ENCODE assay signal across 8 cellular contexts in genomic region chr19:3338541-3339181, GRCh38. TPM values are rescaled to one million over a fixed set of nuclear protein-coding genes. Genes with fewer than 3 reads are reported as not detected.
DNase-seq lines count a peak whose midpoint lies in the region; ATAC-seq, FAIRE-seq and TF ChIP-seq lines count a peak whose summit lies in the region.

No MANE protein-coding gene starts in this region.

- H3K9me3 ChIP-seq in esophagus squamous epithelium, result no peaks in the 10 kb centered on the region

- POLR2A ChIA-PET in activated CD8-positive, alpha-beta T cell treated with anti-CD3 and anti-CD28 coated beads for 36 hours (lab: Charles Lee), result interaction anchor here (0.7 to 1.1 kb wide), 2 partner anchors 17 to 141 kb away, joined by 3 read pairs; no protein-coding TSS in a partner anchor

- FAIRE-seq in GM12892 (lab: Jason Lieb, UNC), result no peak

- intact Hi-C loops in activated CD8-positive, alpha-beta T cell treated with anti-CD3 and anti-CD28 coated beads for 36 hours (cut with micrococcal nuclease), result no loop called here
- intact Hi-C loops in esophagus squamous epithelium (cut with DNase I), result no loop called here

- peaks cover 47 to 77% (median 54%) of the 10 kb centered on the region in 3 donors for H3K4me1 ChIP-seq in esophagus squamous epithelium

- no peaks in the 10 kb centered on the region for H3K9me3 Mint-ChIP-seq in activated CD8-positive, alpha-beta T cell treated with anti-CD3 and anti-CD28 coated beads for 36 hours

- peak; percentile 76 for ATAC-seq in activated CD8-positive, alpha-beta T cell treated with anti-CD3 and anti-CD28 coated beads for 36 hours
- ATAC-seq in GM21360 (IDR thresholded peaks at IDR 0.05; ENCODE audit: unreplicated experiment), result no peak
- no peak for ATAC-seq in GM19351 (IDR thresholded peaks at IDR 0.05; ENCODE audit: unreplicated experiment)

- no peaks in the 10 kb centered on the region for H3K36me3 Mint-ChIP-seq in activated CD8-positive, alpha-beta T cell treated with anti-CD3 and anti-CD28 coated beads for 36 hours (ENCODE audit: low read depth)

- no peaks in the 10 kb centered on the region for H3K27me3 ChIP-seq in esophagus squamous epithelium

- no peaks in the 10 kb centered on the region for H3K36me3 ChIP-seq in esophagus squamous epithelium

- no peak for TF ChIP-seq POLR2A in GM12892 (IDR thresholded peaks at IDR 0.05; ENCODE audit: low read depth, low read length)
- peak in 1 of 4 donors; percentile 25 for TF ChIP-seq POLR2A in esophagus squamous epithelium (IDR thresholded peaks at IDR 0.05)

- no peak overlapping the region for H3K4me3 ChIP-seq in esophagus squamous epithelium

- peaks cover 9% of the 10 kb centered on the region for H3K4me1 Mint-ChIP-seq in activated CD8-positive, alpha-beta T cell treated with anti-CD3 and anti-CD28 coated beads for 36 hours (ENCODE audit: low read depth)

- H3K27ac Mint-ChIP-seq in activated CD8-positive, alpha-beta T cell treated with anti-CD3 and anti-CD28 coated beads for 36 hours, result peak overlapping the region; percentile 75

- TF ChIP-seq CTCF in activated CD8-positive, alpha-beta T cell treated with anti-CD3 and anti-CD28 coated beads for 36 hours (IDR thresholded peaks at IDR 0.05), result no peak
- TF ChIP-seq CTCF in esophagus squamous epithelium (IDR thresholded peaks at IDR 0.05), result no peak

- WGBS in esophagus squamous epithelium, 2 donors, result 20 to 21% methylated on average over 7 of the region's 12 CpGs

- H3K27ac ChIP-seq in esophagus squamous epithelium, result peak overlapping the region; percentile 67 to 92 (median 84)

- H3K4me3 Mint-ChIP-seq in activated CD8-positive, alpha-beta T cell treated with anti-CD3 and anti-CD28 coated beads for 36 hours, result no peak overlapping the region

- no peaks in the 10 kb centered on the region for H3K27me3 Mint-ChIP-seq in activated CD8-positive, alpha-beta T cell treated with anti-CD3 and anti-CD28 coated beads for 36 hours

- CTCF ChIA-PET in activated CD8-positive, alpha-beta T cell treated with anti-CD3 and anti-CD28 coated beads for 36 hours (lab: Charles Lee), result interaction anchor here (1.1 to 2.2 kb wide), 4 partner anchors 9 to 147 kb away, joined by 3 to 6 read pairs (median 3); no protein-coding TSS in a partner anchor

- peak; percentile 6 for DNase-seq in GM12892 (ENCODE audit: insufficient read length)
- peak; percentile 68 for DNase-seq in activated CD8-positive, alpha-beta T cell treated with anti-CD3 and anti-CD28 coated beads for 36 hours
- DNase-seq in esophagus squamous epithelium (lab: John Stamatoyannopoulos, UW), result no peak
- peak; percentile 35 for DNase-seq in stimulated activated CD4-positive, alpha-beta T cell treated with anti-CD3 and anti-CD28 coated beads, Interleukin-4, amount 100 ng/mL, for 24 hours
- no peak for DNase-seq in DMS53 treated with DMSO at 0.1 percent for 48 hours (lab: John Stamatoyannopoulos, UW; ENCODE audit: unreplicated experiment)
- DNase-seq in HuH-7 (ENCODE audit: low spot score), result no peak

RNA-seq across cellular contexts. Expression of gene NFIC, which starts 27.7 kb away (rescaled TPM):
- 3.5 TPM for polyA plus RNA-seq in GM12892 (2012; ENCODE audit: missing spikeins)
- 10 to 100 TPM; 19.0 to 20.8 TPM for total RNA-seq in activated CD8-positive, alpha-beta T cell treated with anti-CD3 and anti-CD28 coated beads for 36 hours
- 10 to 100 TPM; 40.8 to 80.9 (median 61.0) TPM for total RNA-seq in esophagus squamous epithelium

Comparison
In these comparisons a context has a peak if more than half of its experiments do, and no peak if none do; other contexts are left out.
1. DNase-seq: peak in GM12892 (single experiment), activated CD8-positive, alpha-beta T cell treated with anti-CD3 and anti-CD28 coated beads for 36 hours (single experiment) and stimulated activated CD4-positive, alpha-beta T cell treated with anti-CD3 and anti-CD28 coated beads, Interleukin-4, amount 100 ng/mL, for 24 hours (single experiment); none in esophagus squamous epithelium (single experiment), DMS53 treated with DMSO at 0.1 percent for 48 hours (single experiment) and HuH-7 (single experiment).